27 cellular contexts compared by ENCODE assay signal in genomic region chr22:27648853-27649252, GRCh38.
"Had no signal": no experiment of that assay in that cellular context is flagged by ENCODE, and none has a peak within 500 bp of the region (broad histone marks: within the 10 kb centered on the region; RNA-seq: fewer than 3 reads in every experiment).

No MANE protein-coding gene starts in this region.

- DNase-seq: colonic mucosa; cortex of kidney; effector CD8-positive, alpha-beta T cell; effector memory CD8-positive, alpha-beta T cell; endodermal cell; erythroblast; esophagus squamous epithelium; foreskin fibroblast; foreskin melanocyte; glutamatergic neuron; head of caudate nucleus; heart right ventricle; hippocampal formation; left cardiac atrium; left lung; left ventricle myocardium superior; lower lobe of right lung; mesenchymal stem cell; mucosa of descending colon had no signal

- H3K27me3 Mint-ChIP-seq: dendritic cell treated with granulocyte-macrophage colony-stimulating factor and Interleukin-4, amounts not matched to agents 40 ng/mL and 50 ng/mL, for 4 days had no signal

- H3K36me3 Mint-ChIP-seq: mesothelial cell of epicardium had no signal

- H3K9me3 Mint-ChIP-seq: dendritic cell treated with granulocyte-macrophage colony-stimulating factor and Interleukin-4, amounts not matched to agents 40 ng/mL and 50 ng/mL, for 4 days; endodermal cell; mesothelial cell of epicardium had no signal

- H3K4me1 ChIP-seq: colonic mucosa, left lung, lower lobe of right lung had no signal

- H3K4me3 Mint-ChIP-seq: dendritic cell treated with granulocyte-macrophage colony-stimulating factor and Interleukin-4, amounts not matched to agents 40 ng/mL and 50 ng/mL, for 4 days; effector memory CD8-positive, alpha-beta T cell; endodermal cell; mesothelial cell of epicardium had no signal

- ATAC-seq: effector memory CD8-positive, alpha-beta T cell; esophagus mucosa; gastrocnemius medialis; heart right ventricle; left cardiac atrium; left lung; left ventricle myocardium superior; lower lobe of right lung; mucosa of descending colon had no signal

- FAIRE-seq: endometrium, islet of Langerhans, keratinocyte had no signal

- H3K27ac Mint-ChIP-seq: dendritic cell treated with granulocyte-macrophage colony-stimulating factor and Interleukin-4, amounts not matched to agents 40 ng/mL and 50 ng/mL, for 4 days; effector memory CD8-positive, alpha-beta T cell; endodermal cell; mesothelial cell of epicardium had no signal

- H3K4me3 ChIP-seq: colonic mucosa, esophagus squamous epithelium, gastrocnemius medialis, heart right ventricle, left lung, lower lobe of right lung, mucosa of descending colon had no signal

- H3K9me3 ChIP-seq: colonic mucosa, esophagus squamous epithelium, gastrocnemius medialis, heart right ventricle, left lung, lower lobe of right lung, mucosa of descending colon had no signal

- H3K27me3 ChIP-seq: colonic mucosa, esophagus squamous epithelium, gastrocnemius medialis, heart right ventricle, left lung had no signal

- H3K4me1 Mint-ChIP-seq: endodermal cell had no signal

- H3K36me3 ChIP-seq: colonic mucosa, esophagus squamous epithelium, gastrocnemius medialis, heart right ventricle, left lung, lower lobe of right lung had no signal

- H3K27ac ChIP-seq: colonic mucosa, epithelial cell of prostate, esophagus squamous epithelium, heart right ventricle, left lung, lower lobe of right lung had no signal
